In genomic region chr9:106962105-106962504, GRCh38 we compare ENCODE assay signal across 20 cellular contexts.
DNase-seq lines count a peak whose midpoint lies in the region; ATAC-seq and TF ChIP-seq lines count a peak whose summit lies in the region.
"Had no signal": no experiment of that assay in that cellular context is flagged by ENCODE, and none has a peak within 500 bp of the region (broad histone marks: within the 10 kb centered on the region; RNA-seq: fewer than 3 reads in every experiment).

No MANE protein-coding gene starts in this region.

- H3K27ac Mint-ChIP-seq in activated CD4-positive, alpha-beta T cell treated with anti-CD3 and anti-CD28 coated beads for 36 hours, result no peak overlapping the region
- H3K27ac Mint-ChIP-seq: activated CD4-positive, alpha-beta T cell treated with anti-CD3 and anti-CD28 coated beads, Interleukin-2, amount 10 ng/mL, durations not matched to agents 24 days and 14 days had no signal

- H3K4me1 Mint-ChIP-seq in activated CD4-positive, alpha-beta T cell treated with anti-CD3 and anti-CD28 coated beads for 36 hours, result peaks cover 20% of the 10 kb centered on the region

- no peaks in the 10 kb centered on the region for H3K9me3 ChIP-seq in gastrocnemius medialis
- H3K9me3 ChIP-seq: SJSA1, transverse colon had no signal

- no peak overlapping the region for H3K4me3 Mint-ChIP-seq in activated CD4-positive, alpha-beta T cell treated with anti-CD3 and anti-CD28 coated beads for 36 hours
- H3K4me3 Mint-ChIP-seq: activated CD4-positive, alpha-beta T cell treated with anti-CD3 and anti-CD28 coated beads, Interleukin-2, amount 10 ng/mL, durations not matched to agents 24 days and 14 days; neural crest cell had no signal

- POLR2A ChIA-PET in activated CD4-positive, alpha-beta T cell treated with anti-CD3 and anti-CD28 coated beads for 36 hours (lab: Charles Lee), result no interaction called here

- no peak for DNase-seq in activated CD4-positive, alpha-beta T cell treated with anti-CD3 and anti-CD28 coated beads for 36 hours
- no peak for DNase-seq in activated CD4-positive, alpha-beta T cell treated with anti-CD3 and anti-CD28 coated beads, Interleukin-2, amount 50 U/mL, for 4 hours
- DNase-seq in astrocyte of the spinal cord (ENCODE audit: low read depth, low spot score) (peak; percentile 47), fibroblast of mammary gland (ENCODE audit: low read depth) (peak; percentile 56), gastrocnemius medialis (no peak)
- no peak for DNase-seq in stimulated activated naive CD4-positive, alpha-beta T cell (lab: John Stamatoyannopoulos, UW)
- DNase-seq in activated CD4-positive, alpha-beta T cell treated with anti-CD3 and anti-CD28 coated beads for 48 hours, result no peak
- DNase-seq: activated CD4-positive, alpha-beta T cell treated with anti-CD3 and anti-CD28 coated beads, Interleukin-2, amount 10 ng/mL, durations not matched to agents 24 days and 14 days; cortex of kidney; DMS53; NCI-H1105; NCI-H345; stimulated activated CD4-positive, alpha-beta T cell treated with anti-CD3 and anti-CD28 coated beads, Interleukin-4, amount 100 ng/mL, for 4 hours; T1000; transverse colon had no signal

- peak; percentile 46 for ATAC-seq in activated CD4-positive, alpha-beta T cell treated with anti-CD3 and anti-CD28 coated beads for 36 hours
- ATAC-seq in gastrocnemius medialis (no peak), GM18868 (IDR thresholded peaks at IDR 0.05; ENCODE audit: unreplicated experiment) (no peak)

- H3K36me3 Mint-ChIP-seq in activated CD4-positive, alpha-beta T cell treated with anti-CD3 and anti-CD28 coated beads for 36 hours (ENCODE audit: low read depth), result no peaks in the 10 kb centered on the region

- H3K27ac ChIP-seq in gastrocnemius medialis, result peak overlapping the region; percentile 36 to 70 (median 61)
- H3K27ac ChIP-seq: 22Rv1, C4-2B, SJSA1 had no signal

- in situ Hi-C loops in astrocyte of the spinal cord (cut with HindIII; ENCODE audit: low sequenced_read_pairs) (no loop called here), gastrocnemius medialis (cut with MboI; ENCODE audit: low sequenced_read_pairs in 4 of 4) (no loop called here)

- H3K27me3 Mint-ChIP-seq in activated CD4-positive, alpha-beta T cell treated with anti-CD3 and anti-CD28 coated beads for 36 hours, result peaks cover 2% of the 10 kb centered on the region

- H3K27me3 ChIP-seq in gastrocnemius medialis, result no peaks in the 10 kb centered on the region
- H3K27me3 ChIP-seq: SJSA1, transverse colon had no signal

- no peaks in the 10 kb centered on the region for H3K9me3 Mint-ChIP-seq in activated CD4-positive, alpha-beta T cell treated with anti-CD3 and anti-CD28 coated beads for 36 hours (ENCODE audit: low read depth)

- no peak for TF ChIP-seq CTCF in astrocyte of the spinal cord (IDR thresholded peaks at IDR 0.05; ENCODE audit: low read depth, low read length)
- TF ChIP-seq CTCF in fibroblast of mammary gland (conservative IDR thresholded peaks at IDR 0.05; ENCODE audit: control insufficient read depth, insufficient read depth, low read depth, low read length), result no peak
- TF ChIP-seq CTCF in gastrocnemius medialis (IDR thresholded peaks at IDR 0.05 in 4 of 5, conservative IDR thresholded peaks at IDR 0.05 in 1 of 5), result peak in 1 of 5 experiments; percentile 23

- no peak for TF ChIP-seq POLR2A in gastrocnemius medialis (IDR thresholded peaks at IDR 0.05)

- H3K36me3 ChIP-seq in gastrocnemius medialis, result no peaks in the 10 kb centered on the region
- H3K36me3 ChIP-seq: transverse colon had no signal

- intact Hi-C loops in activated CD4-positive, alpha-beta T cell treated with anti-CD3 and anti-CD28 coated beads for 36 hours (cut with DNase I, micrococcal nuclease), result no loop called here
- intact Hi-C loops in gastrocnemius medialis (cut with DNase I; ENCODE audit: low total_unique reads), result no loop called here

- CTCF ChIA-PET in activated CD4-positive, alpha-beta T cell treated with anti-CD3 and anti-CD28 coated beads for 36 hours (lab: Charles Lee), result no interaction called here

- H3K4me3 ChIP-seq in astrocyte of the spinal cord (ENCODE audit: low read depth, low read length), result no peak overlapping the region
- H3K4me3 ChIP-seq in fibroblast of mammary gland (ENCODE audit: control insufficient read depth, low read depth, low read length), result no peak overlapping the region
- no peak overlapping the region for H3K4me3 ChIP-seq in gastrocnemius medialis
- H3K4me3 ChIP-seq: SJSA1, transverse colon had no signal

- peaks cover 32 to 37% of the 10 kb centered on the region in 2 donors for H3K4me1 ChIP-seq in gastrocnemius medialis
- H3K4me1 ChIP-seq: SJSA1, transverse colon had no signal

Comparison
In these comparisons a context has a peak if more than half of its experiments do, and no peak if none do; other contexts are left out.
1. DNase-seq: peak in astrocyte of the spinal cord (single experiment) and fibroblast of mammary gland (single experiment); none in activated CD4-positive, alpha-beta T cell treated with anti-CD3 and anti-CD28 coated beads for 36 hours (single experiment), activated CD4-positive, alpha-beta T cell treated with anti-CD3 and anti-CD28 coated beads, Interleukin-2, amount 50 U/mL, for 4 hours (0 of 2), gastrocnemius medialis (0 of 2), stimulated activated naive CD4-positive, alpha-beta T cell (0 of 6) and activated CD4-positive, alpha-beta T cell treated with anti-CD3 and anti-CD28 coated beads for 48 hours (single experiment).